22 cellular contexts compared by ENCODE assay signal in the genomic region with DNA sequence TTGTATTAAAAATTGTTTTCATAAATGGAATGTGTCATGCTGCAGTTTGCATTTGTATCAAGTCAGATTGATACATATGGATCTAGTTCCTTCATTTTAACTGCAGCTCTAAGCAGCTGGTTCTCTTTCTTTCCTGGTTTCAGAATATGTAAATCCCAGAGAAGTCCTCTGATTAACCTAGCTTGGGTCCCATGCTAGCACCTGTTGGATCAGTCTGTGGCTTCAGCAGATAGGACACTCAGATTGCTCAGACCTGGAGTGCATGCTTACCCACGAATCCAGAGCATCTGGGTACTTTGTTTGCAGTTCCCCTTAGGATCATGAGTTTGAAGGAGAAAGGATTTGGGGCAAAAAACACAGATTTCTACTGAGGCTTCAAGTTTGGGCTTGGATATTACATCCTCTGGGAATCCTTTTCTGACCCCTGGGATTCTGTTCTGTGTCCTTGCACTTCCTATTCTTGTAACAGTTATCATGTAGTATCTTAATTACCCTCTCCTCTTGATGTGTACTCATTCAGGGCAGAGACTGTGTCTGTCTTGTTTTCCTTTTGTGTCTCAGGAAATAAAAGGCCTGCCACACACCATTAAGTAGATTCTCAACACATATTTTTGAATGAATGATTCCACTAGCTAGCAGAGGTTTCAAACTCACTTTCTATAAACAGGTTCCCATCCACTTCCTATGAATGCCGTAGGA.
"Had no signal": no experiment of that assay in that cellular context is flagged by ENCODE, and none has a peak within 500 bp of the region (broad histone marks: within the 10 kb centered on the region; RNA-seq: fewer than 3 reads in every experiment).

No MANE protein-coding gene starts in this region.

- H3K36me3 ChIP-seq: heart right ventricle, ovary, right lobe of liver, upper lobe of right lung had no signal

- H3K27me3 ChIP-seq: esophagus squamous epithelium, heart right ventricle, ovary, right lobe of liver, stomach, testis, upper lobe of right lung had no signal

- H3K36me3 Mint-ChIP-seq: activated naive CD8-positive, alpha-beta T cell; immature natural killer cell had no signal

- DNase-seq: activated CD4-positive, alpha-beta T cell treated with anti-CD3 and anti-CD28 coated beads, Interleukin-2, amount 50 U/mL, for 1 hour; activated CD8-positive, alpha-beta memory T cell treated with anti-CD3 and anti-CD28 coated beads, Interleukin-2, amount 50 U/mL, for 4 hours; activated gamma-delta T cell treated with Interleukin-2 at 50 U/mL for 16 hours; activated T-cell treated with anti-CD3 and anti-CD28 coated beads, Interleukin-2, amount 50 U/mL, for 48 hours; effector memory CD8-positive, alpha-beta T cell; esophagus squamous epithelium; heart right ventricle; immature natural killer cell; kidney glomerular epithelial cell; mesenchymal stem cell; mucosa of descending colon; naive thymus-derived CD4-positive, alpha-beta T cell; ovary; right lobe of liver; stimulated activated CD4-positive, alpha-beta T cell treated with anti-CD3 and anti-CD28 coated beads, Interleukin-4, amount 100 ng/mL, for 1 hour; stomach; T-helper 9 cell; testis; upper lobe of right lung had no signal

- H3K4me1 ChIP-seq: esophagus squamous epithelium, right lobe of liver, testis, upper lobe of right lung had no signal

- H3K4me3 Mint-ChIP-seq: activated naive CD8-positive, alpha-beta T cell; effector memory CD8-positive, alpha-beta T cell; immature natural killer cell; naive thymus-derived CD4-positive, alpha-beta T cell had no signal

- H3K4me3 ChIP-seq: esophagus squamous epithelium, heart right ventricle, mucosa of descending colon, ovary, right lobe of liver, smooth muscle cell, stomach, testis, upper lobe of right lung had no signal

- H3K9me3 ChIP-seq: esophagus squamous epithelium, heart right ventricle, mucosa of descending colon, ovary, right lobe of liver, stomach, testis, upper lobe of right lung had no signal

- H3K27ac Mint-ChIP-seq: activated naive CD8-positive, alpha-beta T cell; effector memory CD8-positive, alpha-beta T cell; immature natural killer cell; naive thymus-derived CD4-positive, alpha-beta T cell had no signal

- H3K4me2 ChIP-seq: smooth muscle cell had no signal

- H3K27ac ChIP-seq: esophagus squamous epithelium, heart right ventricle, ovary, right lobe of liver, stomach, testis, upper lobe of right lung had no signal

- ATAC-seq: activated CD4-positive, CD25-positive, alpha-beta regulatory T cell treated with anti-CD3 and anti-CD28 coated beads, Interleukin-2, amount 50 U/mL, for 24 hours; effector memory CD8-positive, alpha-beta T cell; mucosa of descending colon; naive thymus-derived CD4-positive, alpha-beta T cell; right lobe of liver; upper lobe of right lung had no signal

- H3K9me3 Mint-ChIP-seq: effector memory CD8-positive, alpha-beta T cell; immature natural killer cell; naive thymus-derived CD4-positive, alpha-beta T cell had no signal

- H3K27me3 Mint-ChIP-seq: activated naive CD8-positive, alpha-beta T cell; effector memory CD8-positive, alpha-beta T cell; naive thymus-derived CD4-positive, alpha-beta T cell had no signal
